Comparison of ENCODE assay signal across 10 cellular contexts in genomic region chr5:39256472-39256871, GRCh38. TPM values are rescaled to one million over a fixed set of nuclear protein-coding genes. Genes with fewer than 3 reads are reported as not detected.
A peak's percentile ranks its signal among the peaks of the same experiment; 100 is the strongest.
DNase-seq lines count a peak whose midpoint lies in the region; ATAC-seq and TF ChIP-seq lines count a peak whose summit lies in the region.
"Had no signal": no experiment of that assay in that cellular context is flagged by ENCODE, and none has a peak within 500 bp of the region (broad histone marks: within the 10 kb centered on the region; RNA-seq: fewer than 3 reads in every experiment).

No MANE protein-coding gene starts in this region.

- TF ChIP-seq CTCF in OCI-LY7 (conservative IDR thresholded peaks at IDR 0.05; ENCODE audit: low read length) (no peak), progenitor cell of endocrine pancreas (IDR thresholded peaks at IDR 0.05; ENCODE audit: unreplicated experiment) (no peak)

- no peaks in the 10 kb centered on the region for H3K9me3 Mint-ChIP-seq in activated CD8-positive, alpha-beta T cell treated with anti-CD3 and anti-CD28 coated beads, Interleukin-2, amount 10 ng/mL, durations not matched to agents 7 days and 5 days (ENCODE audit: insufficient read depth)
- no peaks in the 10 kb centered on the region for H3K9me3 Mint-ChIP-seq in progenitor cell of endocrine pancreas (ENCODE audit: low read depth)
- H3K9me3 Mint-ChIP-seq: activated B cell treated with CpG ODN at 0.5 μM for 24 hours had no signal

- no peak overlapping the region for H3K23ac ChIP-seq in mesenchymal stem cell (ENCODE audit: low read length in 2 of 2)

- no peaks in the 10 kb centered on the region for H4K20me1 ChIP-seq in OCI-LY7 (ENCODE audit: insufficient read depth, low read length)

- BruUV-seq in OCI-LY7 (replicated peaks; lab: Mats Ljungman, UMichigan), result no TSS peak

- H3K4me2 ChIP-seq in mesenchymal stem cell (ENCODE audit: low read length, poor library complexity, severe bottlenecking), result no peak overlapping the region
- no peak overlapping the region for H3K4me2 ChIP-seq in OCI-LY7 (ENCODE audit: low read length)

- no peaks in the 10 kb centered on the region for H3K27me3 ChIP-seq in mesenchymal stem cell (ENCODE audit: control insufficient read depth in 1 of 2, insufficient read depth in 1 of 2, low read length in 2 of 2)

- no peak overlapping the region for H3K4ac ChIP-seq in mesenchymal stem cell (ENCODE audit: low read depth in 1 of 2, low read length in 2 of 2)

- peaks cover 10% of the 10 kb centered on the region for H3K4me1 Mint-ChIP-seq in activated CD8-positive, alpha-beta T cell treated with anti-CD3 and anti-CD28 coated beads, Interleukin-2, amount 10 ng/mL, durations not matched to agents 7 days and 5 days (ENCODE audit: low read depth)
- peaks cover 4% of the 10 kb centered on the region for H3K4me1 Mint-ChIP-seq in progenitor cell of endocrine pancreas (ENCODE audit: low read depth)
- H3K4me1 Mint-ChIP-seq: activated B cell treated with CpG ODN at 0.5 μM for 24 hours had no signal

- no peak overlapping the region for H2BK12ac ChIP-seq in mesenchymal stem cell (ENCODE audit: low read length in 2 of 2)

- peak overlapping the region; percentile 51 for H3K9ac ChIP-seq in mesenchymal stem cell (ENCODE audit: low read length)

- H2BK15ac ChIP-seq in mesenchymal stem cell (ENCODE audit: low read depth, poor library complexity, severe bottlenecking), result no peak overlapping the region

- no peak overlapping the region for H3K27ac ChIP-seq in mesenchymal stem cell (ENCODE audit: low read length, poor library complexity, severe bottlenecking)
- H3K27ac ChIP-seq in OCI-LY7 (ENCODE audit: low read depth, low read length, poor library complexity, severe bottlenecking), result no peak overlapping the region

- no peak overlapping the region for H3K27ac Mint-ChIP-seq in activated CD8-positive, alpha-beta T cell treated with anti-CD3 and anti-CD28 coated beads, Interleukin-2, amount 10 ng/mL, durations not matched to agents 7 days and 5 days
- no peak overlapping the region for H3K27ac Mint-ChIP-seq in progenitor cell of endocrine pancreas
- H3K27ac Mint-ChIP-seq: activated B cell treated with CpG ODN at 0.5 μM for 24 hours had no signal

- intact Hi-C loops in OCI-LY7 (cut with micrococcal nuclease; ENCODE audit: unreplicated experiment), result no loop called here

- H4K8ac ChIP-seq in mesenchymal stem cell (ENCODE audit: low read length), result no peak overlapping the region

- peak; percentile 55 for ATAC-seq in activated CD8-positive, alpha-beta T cell treated with anti-CD3 and anti-CD28 coated beads, Interleukin-2, amount 10 ng/mL, durations not matched to agents 7 days and 5 days
- no peak for ATAC-seq in GM18520 (IDR thresholded peaks at IDR 0.05; ENCODE audit: unreplicated experiment)

- no peaks in the 10 kb centered on the region for H3K9me2 ChIP-seq in OCI-LY7 (ENCODE audit: insufficient read depth, low read length)

- no peaks in the 10 kb centered on the region for H3K4me1 ChIP-seq in mesenchymal stem cell (ENCODE audit: control insufficient read depth, insufficient read depth, low read depth, low read length)
- no peaks in the 10 kb centered on the region for H3K4me1 ChIP-seq in OCI-LY7 (ENCODE audit: insufficient read depth, low read length, poor library complexity, severe bottlenecking)
- H3K4me1 ChIP-seq: HAP-1 had no signal

- H3K9me3 ChIP-seq in mesenchymal stem cell (ENCODE audit: control insufficient read depth, low read length) (no peaks in the 10 kb centered on the region), OCI-LY7 (ENCODE audit: low read length) (no peaks in the 10 kb centered on the region)
- H3K9me3 ChIP-seq: HAP-1 had no signal

- peak overlapping the region; percentile 42 for H3K4me3 Mint-ChIP-seq in activated CD8-positive, alpha-beta T cell treated with anti-CD3 and anti-CD28 coated beads, Interleukin-2, amount 10 ng/mL, durations not matched to agents 7 days and 5 days
- H3K4me3 Mint-ChIP-seq in progenitor cell of endocrine pancreas (ENCODE audit: low read depth), result no peak overlapping the region
- H3K4me3 Mint-ChIP-seq: activated B cell treated with CpG ODN at 0.5 μM for 24 hours had no signal

- H3K27me3 Mint-ChIP-seq in activated CD8-positive, alpha-beta T cell treated with anti-CD3 and anti-CD28 coated beads, Interleukin-2, amount 10 ng/mL, durations not matched to agents 7 days and 5 days (ENCODE audit: low read depth), result no peaks in the 10 kb centered on the region
- no peaks in the 10 kb centered on the region for H3K27me3 Mint-ChIP-seq in progenitor cell of endocrine pancreas

- H2AFZ ChIP-seq in mesenchymal stem cell (ENCODE audit: low read depth, low read length) (no peak overlapping the region), OCI-LY7 (ENCODE audit: low read length) (no peak overlapping the region)

- H3K14ac ChIP-seq in mesenchymal stem cell (ENCODE audit: low read length in 2 of 2), result no peak overlapping the region

- H3K79me1 ChIP-seq in mesenchymal stem cell (replicated peaks; ENCODE audit: low read length, poor library complexity, severe bottlenecking), result no peaks in the 10 kb centered on the region

- POLR2A ChIA-PET in activated CD8-positive, alpha-beta T cell treated with anti-CD3 and anti-CD28 coated beads, Interleukin-2, amount 10 ng/mL, durations not matched to agents 7 days and 5 days (lab: Charles Lee), result no interaction called here
- POLR2A ChIA-PET in OCI-LY7 (lab: Charles Lee), result interaction anchor here (0.7 kb wide), 1 partner anchor 268 kb away, joined by 3 read pairs; no protein-coding TSS in a partner anchor

- H4K91ac ChIP-seq in mesenchymal stem cell (ENCODE audit: low read length), result no peak overlapping the region

- no peak overlapping the region for H2BK120ac ChIP-seq in mesenchymal stem cell (ENCODE audit: low read depth, low read length)

- 76% methylated on average over 4 of the region's 4 CpGs for WGBS in mesenchymal stem cell

- H3K4me3 ChIP-seq in mesenchymal stem cell (ENCODE audit: insufficient read depth in 1 of 2, low read depth in 1 of 2, low read length in 2 of 2), result peak overlapping the region in 1 of 2 experiments; percentile 74
- no peak overlapping the region for H3K4me3 ChIP-seq in OCI-LY7 (ENCODE audit: low read depth, low read length, poor library complexity, severe bottlenecking)
- H3K4me3 ChIP-seq: HAP-1 had no signal

- H3K36me3 Mint-ChIP-seq in activated CD8-positive, alpha-beta T cell treated with anti-CD3 and anti-CD28 coated beads, Interleukin-2, amount 10 ng/mL, durations not matched to agents 7 days and 5 days (ENCODE audit: low read depth), result no peaks in the 10 kb centered on the region
- no peaks in the 10 kb centered on the region for H3K36me3 Mint-ChIP-seq in progenitor cell of endocrine pancreas (ENCODE audit: insufficient read depth)

- no peak overlapping the region for H2BK5ac ChIP-seq in mesenchymal stem cell (ENCODE audit: low read depth, low read length, poor library complexity, severe bottlenecking)

- CTCF ChIA-PET in activated CD8-positive, alpha-beta T cell treated with anti-CD3 and anti-CD28 coated beads, Interleukin-2, amount 10 ng/mL, durations not matched to agents 7 days and 5 days (lab: Charles Lee), result interaction anchor here (0.7 to 2.0 kb wide), 5 partner anchors 16 to 176 kb away, joined by 3 to 11 read pairs (median 4); no protein-coding TSS in a partner anchor
- CTCF ChIA-PET in OCI-LY7 (lab: Charles Lee; ENCODE audit: unreplicated experiment), result no interaction called here

- H3K18ac ChIP-seq in mesenchymal stem cell (ENCODE audit: low read depth in 1 of 2, low read length in 2 of 2), result no peak overlapping the region

- peak; percentile 62 for DNase-seq in EH (ENCODE audit: low read depth)
- peak; percentile 86 for DNase-seq in HCEC 1CT
- DNase-seq in activated CD8-positive, alpha-beta T cell treated with anti-CD3 and anti-CD28 coated beads, Interleukin-2, amount 10 ng/mL, durations not matched to agents 7 days and 5 days, result no peak
- DNase-seq in mesenchymal stem cell, result peak; percentile 62
- DNase-seq in OCI-LY7 (ENCODE audit: low spot score), result no peak
- no peak for DNase-seq in progenitor cell of endocrine pancreas (ENCODE audit: low spot score, unreplicated experiment)
- DNase-seq in effector CD8-positive, alpha-beta T cell (lab: John Stamatoyannopoulos, UW), result no peak
- DNase-seq: activated B cell treated with CpG ODN at 0.5 μM for 24 hours had no signal

- H2AK5ac ChIP-seq in mesenchymal stem cell (ENCODE audit: low read length, severe bottlenecking), result no peak overlapping the region

- H3K79me2 ChIP-seq in OCI-LY7 (ENCODE audit: insufficient read depth, low read depth, low read length), result no peaks in the 10 kb centered on the region

- H3K36me3 ChIP-seq in mesenchymal stem cell (ENCODE audit: control insufficient read depth in 1 of 2, insufficient read depth in 2 of 2, low read depth in 1 of 2, low read length in 2 of 2), result no peaks in the 10 kb centered on the region
- H3K36me3 ChIP-seq in OCI-LY7 (ENCODE audit: insufficient read depth, low read length), result no peaks in the 10 kb centered on the region
- H3K36me3 ChIP-seq: HAP-1 had no signal

RNA-seq across cellular contexts. Expression of gene FYB1, which starts 37.1 kb away (rescaled TPM):
- total RNA-seq in activated CD8-positive, alpha-beta T cell treated with anti-CD3 and anti-CD28 coated beads, Interleukin-2, amount 10 ng/mL, durations not matched to agents 7 days and 5 days, result 100 to 1,000 TPM; 198 to 215 TPM
- polyA plus RNA-seq in mesenchymal stem cell (2013, experiment 1 of 2), result 0.10 TPM
- polyA plus RNA-seq in mesenchymal stem cell (2013, experiment 2 of 2), result 0.04 TPM
- 0.16 TPM in 1 of 2 replicates, not detected in the other for total RNA-seq in OCI-LY7 (2014; rRNA removed; shearing (Covaris generic))
- not detected in 2 replicates for total RNA-seq in OCI-LY7 (2022)
- total RNA-seq in progenitor cell of endocrine pancreas, result not detected in 2 replicates

Comparison
In these comparisons a context has a peak if more than half of its experiments do, and no peak if none do; other contexts are left out.
1. DNase-seq: peak in EH (single experiment), HCEC 1CT (single experiment) and mesenchymal stem cell (single experiment); none in activated CD8-positive, alpha-beta T cell treated with anti-CD3 and anti-CD28 coated beads, Interleukin-2, amount 10 ng/mL, durations not matched to agents 7 days and 5 days (single experiment), OCI-LY7 (single experiment), progenitor cell of endocrine pancreas (single experiment) and effector CD8-positive, alpha-beta T cell (single experiment).
2. RNA of gene FYB1, which starts 37.1 kb away (total RNA-seq): 198 to 215 TPM in activated CD8-positive, alpha-beta T cell treated with anti-CD3 and anti-CD28 coated beads, Interleukin-2, amount 10 ng/mL, durations not matched to agents 7 days and 5 days; 0.16 TPM in OCI-LY7 and not detected in progenitor cell of endocrine pancreas; every median in the first group is over 100 times any median in the second.